Comparison of ENCODE assay signal across 26 cellular contexts in genomic region chr6:39063520-39063919, GRCh38. TPM values are rescaled to one million over a fixed set of nuclear protein-coding genes. Genes with fewer than 3 reads are reported as not detected.
DNase-seq lines count a peak whose midpoint lies in the region; ATAC-seq and TF ChIP-seq lines count a peak whose summit lies in the region.
"Had no signal": no experiment of that assay in that cellular context is flagged by ENCODE, and none has a peak within 500 bp of the region (broad histone marks: within the 10 kb centered on the region; RNA-seq: fewer than 3 reads in every experiment).

No MANE protein-coding gene starts in this region.

- H3K9ac ChIP-seq in endodermal cell (ENCODE audit: extremely low read depth, low read length, poor library complexity, severe bottlenecking) = no peak overlapping the region

- H3K4me3 ChIP-seq in Caco-2 (ENCODE audit: low read depth, low read length) (no peak overlapping the region), endodermal cell (ENCODE audit: low read length) (peak overlapping the region; percentile 53)
- H3K4me3 ChIP-seq: GM12878, SJSA1 had no signal

- H3K4me1 ChIP-seq in Caco-2 = peaks cover 43% of the 10 kb centered on the region
- H3K4me1 ChIP-seq in endodermal cell (ENCODE audit: control insufficient read depth, insufficient read depth, low read length) = peaks cover 12% of the 10 kb centered on the region
- H3K4me1 ChIP-seq: SJSA1 had no signal

- WGBS in endodermal cell (ENCODE audit: insufficient coverage in 1 of 2, insufficient read length in 1 of 2), 2 experiments = 92% methylated on average over 1 of the region's 1 CpG; no CpG with 5 or more reads in 1 of the 2 experiments

- H3K27me3 ChIP-seq in Caco-2 (replicated peaks; ENCODE audit: control insufficient read depth, insufficient read depth, low read length) = no peaks in the 10 kb centered on the region
- H3K27me3 ChIP-seq in endodermal cell (ENCODE audit: control insufficient read depth, insufficient read depth, low read length, poor library complexity, severe bottlenecking) = peaks cover 46% of the 10 kb centered on the region

- peak; percentile 67 to 74 for DNase-seq in Caco-2
- no peak for DNase-seq in endodermal cell
- DNase-seq in left ventricle myocardium superior = no peak
- no peak for DNase-seq in nephron progenitor cell
- no peak for DNase-seq in stimulated activated CD4-positive, alpha-beta T cell treated with anti-CD3 and anti-CD28 coated beads, Interleukin-15, amount 100 ng/mL, for 24 hours
- DNase-seq in AG08395 (ENCODE audit: low spot score) = no peak
- DNase-seq: CD4-positive, CD25-positive, alpha-beta regulatory T cell; DND-41; GOT3; HCEC 1CT; NCI-H1105; NCI-H146; NCI-H2029; NCI-H226; NCI-H524; NCI-H774; NK-92 treated with Interleukin-12 subunit alpha and Interleukin-12 subunit beta, amount 100 ng/mL, for 24 hours had no signal

- TF ChIP-seq CTCF in Caco-2 (IDR thresholded peaks at IDR 0.05; ENCODE audit: insufficient read depth in 1 of 2, low read depth in 1 of 2, low read length in 1 of 2, severe bottlenecking in 1 of 2, unreplicated experiment in 1 of 2) (no peak), endodermal cell (conservative IDR thresholded peaks at IDR 0.05) (no peak), nephron progenitor cell (IDR thresholded peaks at IDR 0.05) (no peak)

- intact Hi-C loops in Caco-2 (cut with micrococcal nuclease; ENCODE audit: unreplicated experiment) (loop anchor here (2.0 to 5.0 kb wide), 2 partner anchors 55 to 91 kb away; no protein-coding TSS in a partner anchor), left ventricle myocardium superior (cut with micrococcal nuclease) (no loop called here)

- H3K36me3 Mint-ChIP-seq in Caco-2 (ENCODE audit: insufficient read depth, unreplicated experiment) (no peaks in the 10 kb centered on the region), endodermal cell (ENCODE audit: low read depth) (no peaks in the 10 kb centered on the region), nephron progenitor cell (ENCODE audit: low read depth) (no peaks in the 10 kb centered on the region)
- H3K36me3 Mint-ChIP-seq: CD4-positive, CD25-positive, alpha-beta regulatory T cell had no signal

- POLR2A ChIA-PET in Caco-2 (lab: Charles Lee) = interaction anchor here (0.6 kb wide), 2 partner anchors 25 to 34 kb away, joined by 3 read pairs; no protein-coding TSS in a partner anchor

- no peak overlapping the region for H3K27ac ChIP-seq in endodermal cell (ENCODE audit: low read depth, low read length)
- H3K27ac ChIP-seq: SJSA1 had no signal

- H3K4me1 Mint-ChIP-seq in Caco-2 (ENCODE audit: low read depth, unreplicated experiment) (peaks cover 41% of the 10 kb centered on the region), endodermal cell (peaks cover 22% of the 10 kb centered on the region), nephron progenitor cell (peaks cover 24% of the 10 kb centered on the region)
- H3K4me1 Mint-ChIP-seq: CD4-positive, CD25-positive, alpha-beta regulatory T cell; IgD-negative memory B cell had no signal

- H3K27me3 Mint-ChIP-seq in Caco-2 (ENCODE audit: insufficient read depth, unreplicated experiment) = no peaks in the 10 kb centered on the region
- H3K27me3 Mint-ChIP-seq in endodermal cell (ENCODE audit: insufficient read depth) = peaks cover 78% of the 10 kb centered on the region
- peaks cover 32% of the 10 kb centered on the region for H3K27me3 Mint-ChIP-seq in nephron progenitor cell (ENCODE audit: low read depth, poor library complexity)

- no peaks in the 10 kb centered on the region for H3K36me3 ChIP-seq in Caco-2 (ENCODE audit: control insufficient read depth, insufficient read depth, low read length)
- no peaks in the 10 kb centered on the region for H3K36me3 ChIP-seq in endodermal cell (ENCODE audit: control insufficient read depth, insufficient read depth, low read length)
- H3K36me3 ChIP-seq: SJSA1 had no signal

- peak overlapping the region; percentile 89 for H3K27ac Mint-ChIP-seq in Caco-2 (ENCODE audit: unreplicated experiment)
- no peak overlapping the region for H3K27ac Mint-ChIP-seq in endodermal cell
- H3K27ac Mint-ChIP-seq in nephron progenitor cell = peak overlapping the region; percentile 23
- H3K27ac Mint-ChIP-seq: IgD-negative memory B cell had no signal

- ATAC-seq in left ventricle myocardium superior = peak; percentile 76
- no peak for ATAC-seq in GM21737 (IDR thresholded peaks at IDR 0.05; ENCODE audit: unreplicated experiment)
- no peak for ATAC-seq in HG03045 (IDR thresholded peaks at IDR 0.05; ENCODE audit: unreplicated experiment)
- ATAC-seq: GM12878, Panc1 had no signal

- H3K9me3 Mint-ChIP-seq in Caco-2 (ENCODE audit: unreplicated experiment) (no peaks in the 10 kb centered on the region), endodermal cell (peaks cover 3% of the 10 kb centered on the region), nephron progenitor cell (no peaks in the 10 kb centered on the region)
- H3K9me3 Mint-ChIP-seq: CD4-positive, CD25-positive, alpha-beta regulatory T cell had no signal

- BruUV-seq in Caco-2 (replicated peaks; lab: Mats Ljungman, UMichigan) = TSS peak; percentile 99

- H3K9me3 ChIP-seq in Caco-2 (no peaks in the 10 kb centered on the region), endodermal cell (ENCODE audit: control insufficient read depth, low read length) (no peaks in the 10 kb centered on the region)
- H3K9me3 ChIP-seq: SJSA1 had no signal

- peak overlapping the region; percentile 39 for H3K4me3 Mint-ChIP-seq in Caco-2 (ENCODE audit: unreplicated experiment)
- H3K4me3 Mint-ChIP-seq in endodermal cell = no peak overlapping the region
- no peak overlapping the region for H3K4me3 Mint-ChIP-seq in nephron progenitor cell
- H3K4me3 Mint-ChIP-seq: CD4-positive, CD25-positive, alpha-beta regulatory T cell; IgD-negative memory B cell had no signal

- CTCF ChIA-PET in Caco-2 (lab: Charles Lee) = interaction anchor here (1.0 kb wide), 1 partner anchor 13 kb away, joined by 3 read pairs; no protein-coding TSS in a partner anchor

RNA-seq across cellular contexts. Expression of gene GLP1R, which starts 14.9 kb away (rescaled TPM):
- not detected in 2 replicates for total RNA-seq in Caco-2 (2022)
- total RNA-seq in endodermal cell = under 1 TPM in 1 of 2 donors, not detected in 1; 0.15 TPM
- polyA plus RNA-seq in endodermal cell (2013, experiment 1 of 2) = 0.18 TPM
- 0.25 TPM for polyA plus RNA-seq in endodermal cell (2013, experiment 2 of 2)
- total RNA-seq in left ventricle myocardium superior = 11.6 TPM
- total RNA-seq: A673; CD4-positive, CD25-positive, alpha-beta regulatory T cell; GM12878; HT1080; SJSA1 had no signal
- polyA plus RNA-seq: BJ; CD4-positive, CD25-positive, alpha-beta regulatory T cell; IgD-negative memory B cell had no signal

RNA-seq across cellular contexts. Expression of gene SAYSD1, which starts 51.5 kb away (rescaled TPM):
- total RNA-seq in Caco-2 (2022) (17.8 and 20.8 TPM in 2 replicates), endodermal cell (10 to 100 TPM in 1 of 2 donors, 1 to 10 TPM in 1; 7.2 to 13.0 TPM), left ventricle myocardium superior (12.0 TPM)
- 12.8 TPM for polyA plus RNA-seq in endodermal cell (2013, experiment 1 of 2)
- polyA plus RNA-seq in endodermal cell (2013, experiment 2 of 2) = 11.6 TPM

Comparison
In these comparisons a context has a peak if more than half of its experiments do, and no peak if none do; other contexts are left out.
1. DNase-seq: peak in Caco-2 (2 of 2); none in endodermal cell (single experiment), left ventricle myocardium superior (single experiment), nephron progenitor cell (single experiment), stimulated activated CD4-positive, alpha-beta T cell treated with anti-CD3 and anti-CD28 coated beads, Interleukin-15, amount 100 ng/mL, for 24 hours (single experiment) and AG08395 (single experiment).
2. RNA of gene GLP1R, which starts 14.9 kb away (total RNA-seq): 11.6 TPM in left ventricle myocardium superior (single experiment); 0.15 TPM in endodermal cell and not detected in Caco-2; every median in the first group is over 10 times any median in the second.